8 cellular contexts compared by ENCODE assay signal in the genomic region with DNA sequence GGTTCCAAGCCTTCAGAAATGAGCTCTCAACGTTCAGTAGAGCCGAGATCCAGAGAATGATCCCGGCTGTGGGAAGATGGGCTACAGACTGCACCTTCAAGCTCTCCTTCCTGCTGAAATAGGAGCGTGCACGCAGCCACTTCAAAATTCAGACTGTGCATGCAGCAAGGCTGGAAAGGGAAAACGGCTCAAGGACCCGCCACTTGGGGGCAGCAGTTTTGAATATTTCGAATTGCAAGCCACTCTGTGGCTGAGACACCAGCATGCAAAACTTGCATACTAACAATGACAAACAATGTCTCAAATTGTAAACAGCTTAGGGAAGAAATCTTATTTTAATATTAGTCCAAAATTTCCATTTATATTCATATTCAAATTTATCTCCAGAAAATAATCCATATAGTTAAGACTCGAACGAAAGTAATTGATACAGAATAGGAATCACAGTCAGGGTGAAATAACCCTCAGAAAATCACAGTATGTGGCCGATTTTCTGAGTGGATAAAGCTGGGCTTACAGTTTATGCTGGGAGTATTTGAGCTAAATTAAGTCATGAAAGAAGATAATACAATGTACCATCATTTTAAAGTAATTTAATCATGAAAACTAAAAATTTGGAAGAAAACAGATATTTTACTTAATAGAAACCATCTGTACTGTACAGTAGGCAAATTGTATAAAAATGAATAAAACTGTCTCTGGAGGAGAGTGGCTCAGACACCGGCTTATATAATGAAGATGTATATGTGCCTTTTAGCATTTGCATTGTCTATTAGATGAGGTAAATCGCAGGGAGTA.
A peak's percentile ranks its signal among the peaks of the same experiment; 100 is the strongest.
DNase-seq lines count a peak whose midpoint lies in the region; ATAC-seq, FAIRE-seq and TF ChIP-seq lines count a peak whose summit lies in the region.

No MANE protein-coding gene starts in this region.

- no peaks in the 10 kb centered on the region for H4K20me1 ChIP-seq in SU-DHL-6 (ENCODE audit: low read depth, low read length)
- H4K20me1 ChIP-seq in keratinocyte (ENCODE audit: control insufficient read depth, extremely low read depth, insufficient read depth, low read length), result no peaks in the 10 kb centered on the region

- no peaks in the 10 kb centered on the region for H3K36me3 ChIP-seq in SU-DHL-6 (ENCODE audit: low read length)
- H3K36me3 ChIP-seq in body of pancreas (replicated peaks in 1 of 2; ENCODE audit: insufficient read depth in 1 of 2, low read depth in 2 of 2), result no peaks in the 10 kb centered on the region
- no peaks in the 10 kb centered on the region for H3K36me3 ChIP-seq in keratinocyte (ENCODE audit: control insufficient read depth in 2 of 2, extremely low read depth in 1 of 2, insufficient read depth in 2 of 2, low read length in 2 of 2)

- no peak overlapping the region for H3K4me3 Mint-ChIP-seq in natural killer cell
- no peak overlapping the region for H3K4me3 Mint-ChIP-seq in natural killer cell treated with Interleukin-12 subunit alpha and Interleukin-12 subunit beta and Interleukin-15 and Interleukin-18, amount 100 ng/mL, for 72 hours

- no peak for TF ChIP-seq POLR2A in body of pancreas (IDR thresholded peaks at IDR 0.05)

- H3K9me3 ChIP-seq in SU-DHL-6 (ENCODE audit: insufficient read depth, low read length) (no peaks in the 10 kb centered on the region), body of pancreas (no peaks in the 10 kb centered on the region), keratinocyte (ENCODE audit: control insufficient read depth, low read depth, low read length) (no peaks in the 10 kb centered on the region)

- H3K9me1 ChIP-seq in keratinocyte (ENCODE audit: control insufficient read depth, extremely low read depth, insufficient read depth, low read length), result no peaks in the 10 kb centered on the region

- H2AFZ ChIP-seq in SU-DHL-6 (ENCODE audit: low read depth, low read length, severe bottlenecking) (no peak overlapping the region), keratinocyte (ENCODE audit: control insufficient read depth, low read length) (no peak overlapping the region)

- H3F3A ChIP-seq in SU-DHL-6 (ENCODE audit: insufficient read depth), result no peaks in the 10 kb centered on the region

- no peak for DNase-seq in natural killer cell
- DNase-seq in natural killer cell treated with Interleukin-12 subunit alpha and Interleukin-12 subunit beta and Interleukin-15 and Interleukin-18, amount 100 ng/mL, for 72 hours (ENCODE audit: low spot score), result no peak
- peak; percentile 55 for DNase-seq in Jurkat, Clone E6-1 (ENCODE audit: low read depth, low spot score)
- peak; percentile 54 to 72 (median 60) for DNase-seq in body of pancreas
- peak; percentile 25 for DNase-seq in keratinocyte (ENCODE audit: low read depth, low spot score)
- DNase-seq in stimulated activated CD4-positive, alpha-beta T cell treated with anti-CD3 and anti-CD28 coated beads, Interleukin-4, amount 100 ng/mL, for 1 hour, result peak; percentile 41

- peak in 1 of 3 donors; percentile 63 for ATAC-seq in natural killer cell
- ATAC-seq in natural killer cell treated with Interleukin-12 subunit alpha and Interleukin-12 subunit beta and Interleukin-15 and Interleukin-18, amount 100 ng/mL, for 72 hours, result no peak
- no peak for ATAC-seq in body of pancreas
- no peak for ATAC-seq in GM19328 (IDR thresholded peaks at IDR 0.05; ENCODE audit: unreplicated experiment)

- H3K27ac ChIP-seq in SU-DHL-6 (ENCODE audit: low read depth, low read length) (no peak overlapping the region), body of pancreas (no peak overlapping the region), keratinocyte (ENCODE audit: control insufficient read depth, insufficient read depth, low read length) (no peak overlapping the region)

- H3K36me3 Mint-ChIP-seq in natural killer cell, result no peaks in the 10 kb centered on the region
- H3K36me3 Mint-ChIP-seq in natural killer cell treated with Interleukin-12 subunit alpha and Interleukin-12 subunit beta and Interleukin-15 and Interleukin-18, amount 100 ng/mL, for 72 hours, result no peaks in the 10 kb centered on the region

- dilution Hi-C loops in keratinocyte (cut with MboI; ENCODE audit: extremely low pct_ligation_motif_present, low sequenced_read_pairs), result no loop called here

- H3K9me3 Mint-ChIP-seq in natural killer cell, result no peaks in the 10 kb centered on the region
- H3K9me3 Mint-ChIP-seq in natural killer cell treated with Interleukin-12 subunit alpha and Interleukin-12 subunit beta and Interleukin-15 and Interleukin-18, amount 100 ng/mL, for 72 hours, result no peaks in the 10 kb centered on the region

- H3K27ac Mint-ChIP-seq in natural killer cell, result no peak overlapping the region
- H3K27ac Mint-ChIP-seq in natural killer cell treated with Interleukin-12 subunit alpha and Interleukin-12 subunit beta and Interleukin-15 and Interleukin-18, amount 100 ng/mL, for 72 hours, result no peak overlapping the region

- H3K9ac ChIP-seq in SU-DHL-6 (ENCODE audit: low read length) (no peak overlapping the region), keratinocyte (ENCODE audit: control insufficient read depth, extremely low read depth, insufficient read depth, low read length) (no peak overlapping the region)

- no peaks in the 10 kb centered on the region for H3K79me2 ChIP-seq in SU-DHL-6 (ENCODE audit: insufficient read depth, low read length)
- H3K79me2 ChIP-seq in keratinocyte (ENCODE audit: control insufficient read depth, insufficient read depth, low read length), result no peaks in the 10 kb centered on the region

- WGBS in body of pancreas, 2 donors, result 21 to 23% methylated on average over 13 of the region's 13 CpGs

- H3K4me1 ChIP-seq in body of pancreas (no peaks in the 10 kb centered on the region), keratinocyte (ENCODE audit: control insufficient read depth, extremely low read depth, insufficient read depth, low read length) (no peaks in the 10 kb centered on the region)

- FAIRE-seq in keratinocyte (lab: Jason Lieb, UNC), result no peak

- H3K27me3 Mint-ChIP-seq in natural killer cell (ENCODE audit: low read depth in 2 of 2), result peaks cover 34 to 37% of the 10 kb centered on the region in 2 donors
- H3K27me3 Mint-ChIP-seq in natural killer cell treated with Interleukin-12 subunit alpha and Interleukin-12 subunit beta and Interleukin-15 and Interleukin-18, amount 100 ng/mL, for 72 hours, result peaks cover 20 to 38% of the 10 kb centered on the region in 2 donors

- H3K27me3 ChIP-seq in SU-DHL-6 (ENCODE audit: low read length) (no peaks in the 10 kb centered on the region), body of pancreas (peaks cover 0 to 9% of the 10 kb centered on the region in 2 donors), keratinocyte (ENCODE audit: control insufficient read depth, extremely low read depth, insufficient read depth, low read length) (peaks cover 3% of the 10 kb centered on the region)

- H3K4me2 ChIP-seq in SU-DHL-6 (ENCODE audit: low read depth, low read length, poor library complexity, severe bottlenecking) (no peak overlapping the region), keratinocyte (ENCODE audit: control insufficient read depth, extremely low read depth, insufficient read depth, low read depth, low read length) (no peak overlapping the region)

- H3K4me1 Mint-ChIP-seq in natural killer cell, result peaks cover 0 to 5% of the 10 kb centered on the region in 2 donors
- H3K4me1 Mint-ChIP-seq in natural killer cell treated with Interleukin-12 subunit alpha and Interleukin-12 subunit beta and Interleukin-15 and Interleukin-18, amount 100 ng/mL, for 72 hours (ENCODE audit: low read depth in 2 of 2), result peaks cover 0 to 2% of the 10 kb centered on the region in 2 donors

- H3K9me2 ChIP-seq in SU-DHL-6 (replicated peaks; ENCODE audit: insufficient read depth, low read length), result no peaks in the 10 kb centered on the region

- TF ChIP-seq CTCF in natural killer cell (IDR thresholded peaks at IDR 0.05), result peak; percentile 38
- TF ChIP-seq CTCF in SU-DHL-6 (IDR thresholded peaks at IDR 0.05; ENCODE audit: insufficient read depth, low read length, poor library complexity, severe bottlenecking), result peak; percentile 48
- peak; percentile 22 to 72 (median 51) for TF ChIP-seq CTCF in body of pancreas (IDR thresholded peaks at IDR 0.05)
- TF ChIP-seq CTCF in keratinocyte (optimal IDR thresholded peaks at IDR 0.05 in 1 of 3, IDR thresholded peaks at IDR 0.05 in 1 of 3, conservative IDR thresholded peaks at IDR 0.05 in 1 of 3; ENCODE audit: extremely low read depth in 1 of 3, insufficient read depth in 2 of 3, low read length in 3 of 3), result peak; percentile 64 to 74 (median 66)

- H3K4me3 ChIP-seq in Jurkat, Clone E6-1 (ENCODE audit: low read length), result no peak overlapping the region
- H3K4me3 ChIP-seq in SU-DHL-6 (ENCODE audit: insufficient read depth, low read length, poor library complexity, severe bottlenecking), result no peak overlapping the region
- no peak overlapping the region for H3K4me3 ChIP-seq in body of pancreas
- no peak overlapping the region for H3K4me3 ChIP-seq in keratinocyte (ENCODE audit: control insufficient read depth in 2 of 3, extremely low read depth in 1 of 3, insufficient read depth in 2 of 3, low read depth in 1 of 3, low read length in 3 of 3)

- intact Hi-C loops in natural killer cell (cut with micrococcal nuclease), result no loop called here
- intact Hi-C loops in body of pancreas (cut with DNase I), result no loop called here

Comparison
In these comparisons a context has a peak if more than half of its experiments do, and no peak if none do; other contexts are left out.
1. DNase-seq: peak in Jurkat, Clone E6-1 (single experiment), body of pancreas (4 of 4), keratinocyte (single experiment) and stimulated activated CD4-positive, alpha-beta T cell treated with anti-CD3 and anti-CD28 coated beads, Interleukin-4, amount 100 ng/mL, for 1 hour (single experiment); none in natural killer cell (single experiment) and natural killer cell treated with Interleukin-12 subunit alpha and Interleukin-12 subunit beta and Interleukin-15 and Interleukin-18, amount 100 ng/mL, for 72 hours (single experiment).
2. Peak in every context shown above with its lines, with median percentiles within 50 percentile points of each other: CTCF ChIP-seq.